In the genomic region with DNA sequence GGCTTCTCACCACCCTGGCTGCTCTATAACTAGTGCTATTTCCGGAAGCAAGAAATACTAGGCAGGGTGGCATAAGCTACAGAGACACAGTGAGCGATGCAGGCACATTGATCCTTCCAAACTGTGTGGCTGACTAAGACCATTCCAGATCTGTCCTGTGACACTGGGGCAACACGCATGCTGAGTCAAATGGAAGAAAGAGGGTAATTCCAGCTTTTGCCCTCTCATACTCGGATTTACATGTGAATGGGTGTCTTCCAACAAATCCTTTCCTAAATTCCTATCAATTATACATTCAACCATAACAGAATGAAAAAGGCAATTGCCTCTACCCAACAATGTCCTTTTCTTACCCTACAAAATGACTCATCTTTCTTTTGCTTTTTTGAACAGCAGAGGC, we compare ENCODE assay signal across 1 cellular context.
TF ChIP-seq lines count a peak whose summit lies in the region.

No MANE protein-coding gene starts in this region.

TF ChIP-seq in IMR-90, 13 proteins besides CTCF, POLR2A, EP300 and RAD21:
- TF ChIP-seq MAFK (IDR thresholded peaks at IDR 0.05; ENCODE audit: low read depth, low read length), result no peak
- TF ChIP-seq MXI1 (IDR thresholded peaks at IDR 0.05; ENCODE audit: borderline replicate concordance, low read depth, low read length), result no peak
- TF ChIP-seq, protein P1, sequence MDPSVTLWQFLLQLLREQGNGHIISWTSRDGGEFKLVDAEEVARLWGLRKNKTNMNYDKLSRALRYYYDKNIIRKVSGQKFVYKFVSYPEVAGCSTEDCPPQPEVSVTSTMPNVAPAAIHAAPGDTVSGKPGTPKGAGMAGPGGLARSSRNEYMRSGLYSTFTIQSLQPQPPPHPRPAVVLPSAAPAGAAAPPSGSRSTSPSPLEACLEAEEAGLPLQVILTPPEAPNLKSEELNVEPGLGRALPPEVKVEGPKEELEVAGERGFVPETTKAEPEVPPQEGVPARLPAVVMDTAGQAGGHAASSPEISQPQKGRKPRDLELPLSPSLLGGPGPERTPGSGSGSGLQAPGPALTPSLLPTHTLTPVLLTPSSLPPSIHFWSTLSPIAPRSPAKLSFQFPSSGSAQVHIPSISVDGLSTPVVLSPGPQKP (IDR thresholded peaks at IDR 0.05; ENCODE audit: borderline replicate concordance, low read depth, low read length), result no peak
- TF ChIP-seq MAZ (IDR thresholded peaks at IDR 0.05; ENCODE audit: borderline replicate concordance, low read depth, low read length), result no peak
- TF ChIP-seq, protein P2, sequence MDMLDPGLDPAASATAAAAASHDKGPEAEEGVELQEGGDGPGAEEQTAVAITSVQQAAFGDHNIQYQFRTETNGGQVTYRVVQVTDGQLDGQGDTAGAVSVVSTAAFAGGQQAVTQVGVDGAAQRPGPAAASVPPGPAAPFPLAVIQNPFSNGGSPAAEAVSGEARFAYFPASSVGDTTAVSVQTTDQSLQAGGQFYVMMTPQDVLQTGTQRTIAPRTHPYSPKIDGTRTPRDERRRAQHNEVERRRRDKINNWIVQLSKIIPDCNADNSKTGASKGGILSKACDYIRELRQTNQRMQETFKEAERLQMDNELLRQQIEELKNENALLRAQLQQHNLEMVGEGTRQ (IDR thresholded peaks at IDR 0.05; ENCODE audit: low read depth, low read length), result no peak
- TF ChIP-seq BHLHE40 (IDR thresholded peaks at IDR 0.05; ENCODE audit: low read depth, low read length), result no peak
- TF ChIP-seq NFE2L2 (IDR thresholded peaks at IDR 0.05; ENCODE audit: low read depth, low read length), result no peak
- no peak for TF ChIP-seq SMC3 (IDR thresholded peaks at IDR 0.05; ENCODE audit: low read depth, low read length)
- no peak for TF ChIP-seq RFX5 (IDR thresholded peaks at IDR 0.05; ENCODE audit: low read depth, low read length)
- TF ChIP-seq CHD1 (IDR thresholded peaks at IDR 0.05; ENCODE audit: low read depth, low read length), result no peak
- no peak for TF ChIP-seq RCOR1 (IDR thresholded peaks at IDR 0.05; ENCODE audit: insufficient replicate concordance, low read length)
- no peak for TF ChIP-seq FOS (IDR thresholded peaks at IDR 0.05; ENCODE audit: low read depth, low read length)
- TF ChIP-seq CEBPB (IDR thresholded peaks at IDR 0.05; ENCODE audit: low read depth, low read length), result no peak
